ENCODE assay signal across 16 cellular contexts in the genomic region with DNA sequence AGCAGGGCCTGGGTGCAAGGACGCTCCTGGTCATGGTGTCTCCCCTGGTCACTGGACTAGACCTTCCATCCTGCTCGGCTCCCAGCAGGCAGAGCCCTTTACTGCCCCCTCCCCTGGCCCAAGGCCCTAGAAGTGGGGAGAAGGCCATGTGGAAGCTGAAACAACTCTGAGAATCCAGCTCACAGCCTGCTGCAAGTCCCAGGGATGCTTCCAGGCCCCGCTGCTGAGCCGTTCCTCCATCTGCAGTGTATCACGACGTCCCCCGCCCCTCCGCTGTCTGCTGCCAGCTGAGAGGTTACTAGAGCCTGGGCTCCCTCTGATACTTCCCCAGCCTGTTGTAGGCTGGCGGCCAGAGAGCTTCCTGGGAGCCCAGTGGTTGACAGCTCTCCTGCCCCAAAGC.
DNase-seq lines count a peak whose midpoint lies in the region; ATAC-seq and TF ChIP-seq lines count a peak whose summit lies in the region.
"Had no signal": no experiment of that assay in that cellular context is flagged by ENCODE, and none has a peak within 500 bp of the region (broad histone marks: within the 10 kb centered on the region; RNA-seq: fewer than 3 reads in every experiment).

No MANE protein-coding gene starts in this region.

- DNase-seq in ELF-1 (ENCODE audit: low read depth, low spot score) = peak; percentile 54
- no peak for DNase-seq in endodermal cell
- no peak for DNase-seq in neuronal stem cell (ENCODE audit: low spot score)
- no peak for DNase-seq in HuH-7.5 (ENCODE audit: low spot score)
- no peak for DNase-seq in GM20000 (ENCODE audit: low spot score)
- DNase-seq: DMS 273 treated with DMSO at 0.1 percent for 48 hours, HFFc6, NCI-H1105 treated with DMSO at 0.1 percent for 48 hours, NCI-H187 treated with DMSO at 0.1 percent for 48 hours, NCI-H446 treated with DMSO at 0.1 percent for 48 hours, NCI-H748 treated with DMSO at 0.1 percent for 48 hours, PC-3, SJCRH30 had no signal

- H3K9me3 ChIP-seq in BLaER1 = no peaks in the 10 kb centered on the region
- no peaks in the 10 kb centered on the region for H3K9me3 ChIP-seq in endodermal cell (ENCODE audit: control insufficient read depth, low read length)
- no peaks in the 10 kb centered on the region for H3K9me3 ChIP-seq in neuronal stem cell (replicated peaks in 1 of 2; ENCODE audit: control insufficient read depth in 2 of 2, insufficient read depth in 1 of 2, low read depth in 1 of 2, low read length in 2 of 2)
- H3K9me3 ChIP-seq: SJCRH30 had no signal

- no peak overlapping the region for H4K91ac ChIP-seq in neuronal stem cell (ENCODE audit: low read depth, low read length, poor library complexity)

- no peak overlapping the region for H4K8ac ChIP-seq in neuronal stem cell (ENCODE audit: low read depth, low read length)

- no peak overlapping the region for H3K4ac ChIP-seq in neuronal stem cell (ENCODE audit: low read length)

- H3K27ac Mint-ChIP-seq in endodermal cell = no peak overlapping the region
- H3K27ac Mint-ChIP-seq: HFFc6 had no signal

- H3K4me1 ChIP-seq in BLaER1 (peaks cover 87% of the 10 kb centered on the region), endodermal cell (ENCODE audit: control insufficient read depth, insufficient read depth, low read length) (no peaks in the 10 kb centered on the region), neuronal stem cell (ENCODE audit: control insufficient read depth in 2 of 2, insufficient read depth in 1 of 2, low read depth in 1 of 2, low read length in 2 of 2) (peaks cover 14 to 15% of the 10 kb centered on the region in 2 donors)
- H3K4me1 ChIP-seq: SJCRH30 had no signal

- TF ChIP-seq CTCF in endodermal cell (conservative IDR thresholded peaks at IDR 0.05) (no peak), GM20000 (IDR thresholded peaks at IDR 0.05; ENCODE audit: extremely low read depth, missing control alignments) (no peak)

- H2BK12ac ChIP-seq in neuronal stem cell (ENCODE audit: low read length) = no peak overlapping the region

- peak overlapping the region; percentile 28 for H2AK5ac ChIP-seq in neuronal stem cell (ENCODE audit: low read depth, low read length)

- H3K4me3 ChIP-seq in BLaER1 = no peak overlapping the region
- H3K4me3 ChIP-seq in endodermal cell (ENCODE audit: low read length) = no peak overlapping the region
- H3K4me3 ChIP-seq in neuronal stem cell (ENCODE audit: low read length in 2 of 2) = peak overlapping the region in 1 of 2 donors; percentile 3
- H3K4me3 ChIP-seq: SJCRH30 had no signal

- H3K18ac ChIP-seq in neuronal stem cell (ENCODE audit: low read length) = peak overlapping the region; percentile 69

- H3K27ac ChIP-seq in BLaER1 (peak overlapping the region; percentile 65), endodermal cell (ENCODE audit: low read depth, low read length) (peak overlapping the region; percentile 38), neuronal stem cell (replicated peaks; ENCODE audit: low read length) (no peak overlapping the region)
- H3K27ac ChIP-seq: RWPE1, SJCRH30 had no signal

- H3K79me1 ChIP-seq in neuronal stem cell (ENCODE audit: low read depth, low read length) = no peaks in the 10 kb centered on the region

- peaks cover 3% of the 10 kb centered on the region for H3K4me1 Mint-ChIP-seq in endodermal cell

- peak overlapping the region; percentile 86 for H2AFZ ChIP-seq in neuronal stem cell (ENCODE audit: low read length)

- no peaks in the 10 kb centered on the region for H3K9me3 Mint-ChIP-seq in endodermal cell
- H3K9me3 Mint-ChIP-seq: HFFc6 had no signal

- H3K4me2 ChIP-seq in BLaER1 = peak overlapping the region; percentile 81
- no peak overlapping the region for H3K4me2 ChIP-seq in neuronal stem cell (ENCODE audit: insufficient read depth, low read length, poor library complexity, severe bottlenecking)

- H3K4me3 Mint-ChIP-seq in endodermal cell = no peak overlapping the region
- H3K4me3 Mint-ChIP-seq: HFFc6 had no signal

- no peak overlapping the region for H3K14ac ChIP-seq in neuronal stem cell (ENCODE audit: low read length)

- H3K23ac ChIP-seq in neuronal stem cell (ENCODE audit: low read depth, low read length, poor library complexity) = peak overlapping the region; percentile 2

- ATAC-seq in HG02763 (IDR thresholded peaks at IDR 0.05; ENCODE audit: unreplicated experiment) = no peak
- ATAC-seq: PC-3 had no signal

- H3K9ac ChIP-seq in BLaER1 (0 out of 2 replicates have a peak overlapping the region, but pooled peaks have one; percentile 38), endodermal cell (ENCODE audit: extremely low read depth, low read length, poor library complexity, severe bottlenecking) (no peak overlapping the region), neuronal stem cell (ENCODE audit: low read depth, low read length, poor library complexity) (peak overlapping the region; percentile 72)

- H3K27me3 Mint-ChIP-seq in endodermal cell (ENCODE audit: insufficient read depth) = no peaks in the 10 kb centered on the region

- H2BK120ac ChIP-seq in neuronal stem cell (ENCODE audit: low read depth, low read length) = no peak overlapping the region

- H2BK5ac ChIP-seq in neuronal stem cell (ENCODE audit: low read length) = peak overlapping the region; percentile 17

- H3K36me3 ChIP-seq in BLaER1 (no peaks in the 10 kb centered on the region), endodermal cell (ENCODE audit: control insufficient read depth, insufficient read depth, low read length) (no peaks in the 10 kb centered on the region), neuronal stem cell (replicated peaks in 1 of 2; ENCODE audit: control insufficient read depth in 2 of 2, insufficient read depth in 2 of 2, low read length in 2 of 2) (no peaks in the 10 kb centered on the region)
- H3K36me3 ChIP-seq: SJCRH30 had no signal

- no peaks in the 10 kb centered on the region for H4K20me1 ChIP-seq in BLaER1

- H2BK15ac ChIP-seq in neuronal stem cell (ENCODE audit: low read length) = no peak overlapping the region

- H3K27me3 ChIP-seq in BLaER1 = no peaks in the 10 kb centered on the region
- H3K27me3 ChIP-seq in endodermal cell (ENCODE audit: control insufficient read depth, insufficient read depth, low read length, poor library complexity, severe bottlenecking) = no peaks in the 10 kb centered on the region
- no peaks in the 10 kb centered on the region for H3K27me3 ChIP-seq in neuronal stem cell (ENCODE audit: control insufficient read depth in 3 of 3, insufficient read depth in 3 of 3, low read depth in 1 of 3, low read length in 3 of 3)

- WGBS in endodermal cell (ENCODE audit: insufficient coverage in 1 of 2, insufficient read length in 1 of 2), 2 experiments = 75 to 84% methylated on average over 3 to 9 of the region's 9 CpGs
- no CpG with 5 or more reads among the region's 9 CpGs for WGBS in neuronal stem cell (ENCODE audit: extremely low coverage in 2 of 2, insufficient read length in 2 of 2, insufficient replicate concordance in 1 of 2), 2 donors

- no peaks in the 10 kb centered on the region for H3K36me3 Mint-ChIP-seq in endodermal cell (ENCODE audit: low read depth)
